ENCODE assay signal across 12 cellular contexts in the genomic region with DNA sequence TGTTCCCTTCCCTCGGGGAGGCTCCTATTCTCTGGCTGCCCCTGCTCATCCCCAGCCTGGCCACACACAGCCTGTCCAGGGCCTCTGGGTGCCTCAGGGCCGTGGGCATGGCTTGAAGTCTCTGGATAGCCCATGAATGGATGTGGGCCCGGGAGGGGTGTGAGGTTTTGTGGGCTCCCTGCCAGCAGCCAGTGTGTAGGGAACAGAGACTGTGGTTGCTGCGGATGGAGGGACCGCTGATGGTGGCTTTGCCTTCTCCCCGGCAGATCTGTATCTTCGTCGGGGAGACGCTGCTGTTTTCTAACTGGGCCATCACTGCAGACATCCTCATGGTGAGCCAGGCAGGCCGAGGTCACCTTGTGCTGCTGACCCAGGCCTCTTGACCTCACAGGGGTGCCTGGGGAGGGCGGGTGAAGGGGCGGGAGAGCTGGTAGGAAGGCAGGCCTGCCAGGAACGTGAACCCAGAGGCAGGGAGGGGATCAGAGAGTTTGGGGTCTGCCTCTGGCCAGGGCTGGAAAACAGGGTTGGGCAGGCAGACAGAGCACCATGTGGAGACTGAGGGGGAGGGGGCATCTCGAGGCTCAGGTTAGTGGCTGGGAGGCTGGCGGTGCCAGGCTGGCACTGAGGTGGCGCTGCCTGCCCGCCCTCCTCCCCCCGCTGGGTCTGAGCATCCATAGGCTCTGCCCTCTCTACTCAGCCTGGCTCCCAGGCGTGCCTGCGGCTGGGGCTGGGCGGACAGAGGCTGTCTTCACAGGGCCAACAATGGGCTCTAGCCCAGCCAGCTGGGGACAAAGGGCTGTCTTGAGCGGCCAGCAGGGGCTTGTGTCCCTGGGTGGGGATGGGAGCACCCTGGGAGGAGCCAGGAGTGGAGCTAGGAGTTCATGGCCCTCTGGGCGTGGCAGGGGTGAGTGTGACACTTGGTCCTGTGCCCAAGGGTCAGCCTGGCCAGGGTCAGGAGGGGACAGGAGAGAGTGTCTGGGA. TPM values are rescaled to one million over a fixed set of nuclear protein-coding genes. Genes with fewer than 3 reads are reported as not detected.
DNase-seq lines count a peak whose midpoint lies in the region; ATAC-seq and TF ChIP-seq lines count a peak whose summit lies in the region.
"Had no signal": no experiment of that assay in that cellular context is flagged by ENCODE, and none has a peak within 500 bp of the region (broad histone marks: within the 10 kb centered on the region; RNA-seq: fewer than 3 reads in every experiment).

No MANE protein-coding gene starts in this region.

- no peak overlapping the region for H3K27ac ChIP-seq in VCaP
- H3K27ac ChIP-seq in left lung: peak overlapping the region; percentile 7 to 61
- H3K27ac ChIP-seq in suprapubic skin: peak overlapping the region; percentile 70
- H3K27ac ChIP-seq in CD8-positive, alpha-beta memory T cell (ENCODE audit: low read depth, low read length): no peak overlapping the region

- H3K4me1 ChIP-seq in left lung (peaks cover 10 to 85% of the 10 kb centered on the region in 2 donors), suprapubic skin (peaks cover 61% of the 10 kb centered on the region)
- H3K4me1 ChIP-seq in CD8-positive, alpha-beta memory T cell (ENCODE audit: insufficient read depth, low read length): no peaks in the 10 kb centered on the region

- TF ChIP-seq CTCF in VCaP (conservative IDR thresholded peaks at IDR 0.05) (0 out of 2 replicates have a peak, but pooled peaks have one; percentile 6), left lung (IDR thresholded peaks at IDR 0.05) (peak in 1 of 2 donors; percentile 12), suprapubic skin (IDR thresholded peaks at IDR 0.05) (no peak)

- 44% methylated on average over 5 of the region's 23 CpGs for WGBS in suprapubic skin

- CTCF ChIA-PET in CD8-positive, alpha-beta memory T cell (lab: Charles Lee): no interaction called here

- H3K27me3 ChIP-seq in left lung: no peaks in the 10 kb centered on the region
- H3K27me3 ChIP-seq in suprapubic skin: no peaks in the 10 kb centered on the region
- H3K27me3 ChIP-seq in CD8-positive, alpha-beta memory T cell (ENCODE audit: insufficient read depth, low read length, poor library complexity, severe bottlenecking): no peaks in the 10 kb centered on the region

- H3K4me1 Mint-ChIP-seq in activated T-cell treated with anti-CD3 and anti-CD28 coated beads, Interleukin-2, amount 50 U/mL, for 24 hours (ENCODE audit: low read depth): peaks cover 2% of the 10 kb centered on the region
- peaks cover 0 to 9% (median 2%) of the 10 kb centered on the region in 3 donors for H3K4me1 Mint-ChIP-seq in CD8-positive, alpha-beta memory T cell

- peaks cover 21% of the 10 kb centered on the region for H3K36me3 Mint-ChIP-seq in activated T-cell treated with anti-CD3 and anti-CD28 coated beads, Interleukin-2, amount 50 U/mL, for 24 hours (ENCODE audit: low read depth)
- peaks cover 0 to 12% (median 0%) of the 10 kb centered on the region in 3 donors for H3K36me3 Mint-ChIP-seq in CD8-positive, alpha-beta memory T cell
- H3K36me3 Mint-ChIP-seq: memory B cell had no signal

- intact Hi-C loops in left lung (cut with DNase I): no loop called here

- H3K4me3 Mint-ChIP-seq in activated T-cell treated with anti-CD3 and anti-CD28 coated beads, Interleukin-2, amount 50 U/mL, for 24 hours: no peak overlapping the region
- no peak overlapping the region for H3K4me3 Mint-ChIP-seq in CD8-positive, alpha-beta memory T cell
- H3K4me3 Mint-ChIP-seq: CD8-positive, alpha-beta T cell; memory B cell had no signal

- H3K9me3 ChIP-seq in left lung: no peaks in the 10 kb centered on the region
- no peaks in the 10 kb centered on the region for H3K9me3 ChIP-seq in suprapubic skin
- H3K9me3 ChIP-seq in CD8-positive, alpha-beta memory T cell (ENCODE audit: low read length): no peaks in the 10 kb centered on the region

- TF ChIP-seq EP300 in suprapubic skin (IDR thresholded peaks at IDR 0.05): no peak

- peak; percentile 3 for ATAC-seq in left lung
- ATAC-seq: CD8-positive, alpha-beta T cell had no signal

- H3K27me3 Mint-ChIP-seq in activated T-cell treated with anti-CD3 and anti-CD28 coated beads, Interleukin-2, amount 50 U/mL, for 24 hours: peaks cover 4% of the 10 kb centered on the region
- H3K27me3 Mint-ChIP-seq in CD8-positive, alpha-beta memory T cell: peaks cover 0 to 1% of the 10 kb centered on the region in 2 donors

- H3K27ac Mint-ChIP-seq in activated T-cell treated with anti-CD3 and anti-CD28 coated beads, Interleukin-2, amount 50 U/mL, for 24 hours: peak overlapping the region; percentile 79
- H3K27ac Mint-ChIP-seq in CD8-positive, alpha-beta memory T cell: peak overlapping the region in 2 of 8 donors; percentile 37 to 84
- H3K27ac Mint-ChIP-seq: CD8-positive, alpha-beta T cell; memory B cell had no signal

- no peak for TF ChIP-seq POLR2A in suprapubic skin (IDR thresholded peaks at IDR 0.05)

- H3K36me3 ChIP-seq in left lung (peaks cover 0 to 25% of the 10 kb centered on the region in 2 donors), suprapubic skin (peaks cover 11% of the 10 kb centered on the region)
- H3K36me3 ChIP-seq in CD8-positive, alpha-beta memory T cell (ENCODE audit: insufficient read depth, low read length): no peaks in the 10 kb centered on the region

- H3K9me3 Mint-ChIP-seq in activated T-cell treated with anti-CD3 and anti-CD28 coated beads, Interleukin-2, amount 50 U/mL, for 24 hours: no peaks in the 10 kb centered on the region
- no peaks in the 10 kb centered on the region for H3K9me3 Mint-ChIP-seq in CD8-positive, alpha-beta memory T cell
- H3K9me3 Mint-ChIP-seq: CD8-positive, alpha-beta T cell; memory B cell had no signal

- POLR2A ChIA-PET in CD8-positive, alpha-beta memory T cell (lab: Charles Lee): interaction anchor here (0.5 kb wide), 1 partner anchor 502 kb away, joined by 3 read pairs; no protein-coding TSS in a partner anchor

- H3K4me3 ChIP-seq in left lung (no peak overlapping the region), suprapubic skin (no peak overlapping the region)
- H3K4me3 ChIP-seq in CD8-positive, alpha-beta memory T cell (ENCODE audit: low read length): no peak overlapping the region

- DNase-seq in activated T-cell treated with anti-CD3 and anti-CD28 coated beads, Interleukin-2, amount 50 U/mL, for 24 hours: peak; percentile 47
- no peak for DNase-seq in activated T-cell treated with anti-CD3 and anti-CD28 coated beads, Interleukin-2, amount 50 U/mL, for 1 hour
- DNase-seq in left lung: no peak
- no peak for DNase-seq in suprapubic skin (ENCODE audit: low spot score in 2 of 2)
- no peak for DNase-seq in CD8-positive, alpha-beta memory T cell
- DNase-seq in NCI-H524 treated with DMSO at 0.1 percent for 48 hours (lab: John Stamatoyannopoulos, UW): no peak
- no peak for DNase-seq in SHP77 treated with DMSO at 0.1 percent for 48 hours (lab: John Stamatoyannopoulos, UW)
- DNase-seq: cortex of kidney, MM.1S had no signal

RNA-seq across cellular contexts. Expression of gene MYBBP1A, which starts 21.4 kb away (rescaled TPM):
- total RNA-seq in left lung (10 to 100 TPM; 34.7 to 53.8 TPM), suprapubic skin (100 to 1,000 TPM in 1 of 4 donors, 10 to 100 TPM in 3; 73.4 to 127 (median 83.8) TPM)
- total RNA-seq in CD8-positive, alpha-beta memory T cell: 100 to 1,000 TPM; 148 to 157 TPM
- 34.1 TPM for polyA plus RNA-seq in CD8-positive, alpha-beta memory T cell

RNA-seq across cellular contexts. Expression of gene GGT6, which starts 26.6 kb away (rescaled TPM):
- total RNA-seq in left lung (10 to 100 TPM in 1 of 2 donors, 1 to 10 TPM in 1; 1.8 to 17.4 TPM), suprapubic skin (100 to 1,000 TPM in 3 of 4 donors, 10 to 100 TPM in 1; 64.6 to 187 (median 134) TPM)
- not detected for total RNA-seq in CD8-positive, alpha-beta memory T cell
- not detected for polyA plus RNA-seq in CD8-positive, alpha-beta memory T cell
- total RNA-seq: CD8-positive, alpha-beta T cell had no signal

RNA-seq across cellular contexts. Expression of gene SPNS2, which starts 35.1 kb away (rescaled TPM):
- total RNA-seq in left lung: 10 to 100 TPM; 36.7 to 52.4 TPM
- total RNA-seq in suprapubic skin: 10 to 100 TPM; 25.1 to 76.3 (median 49.6) TPM
- total RNA-seq in CD8-positive, alpha-beta memory T cell: under 1 TPM; 0.49 to 0.50 TPM
- polyA plus RNA-seq in CD8-positive, alpha-beta memory T cell: 0.10 TPM

RNA-seq across cellular contexts. Expression of gene SMTNL2, which starts 50.5 kb away (rescaled TPM):
- 1 to 10 TPM; 5.5 to 5.7 TPM for total RNA-seq in left lung
- total RNA-seq in suprapubic skin: 1 to 10 TPM in 1 of 4 donors, under 1 TPM in 2, not detected in 1; 0.64 to 1.3 (median 0.81) TPM
- not detected for total RNA-seq in CD8-positive, alpha-beta memory T cell
- polyA plus RNA-seq in CD8-positive, alpha-beta memory T cell: not detected
- total RNA-seq: CD8-positive, alpha-beta T cell had no signal

Comparison
In these comparisons a context has a peak if more than half of its experiments do, and no peak if none do; other contexts are left out.
1. H3K27ac ChIP-seq: peak in left lung (2 of 2) and suprapubic skin (single experiment); none in VCaP (single experiment) and CD8-positive, alpha-beta memory T cell (single experiment).
2. RNA of gene SPNS2, which starts 35.1 kb away (total RNA-seq): 36.7 to 52.4 TPM in left lung and 25.1 to 76.3 TPM in suprapubic skin; 0.49 to 0.50 TPM in CD8-positive, alpha-beta memory T cell; every median in the first group is over 10 times any median in the second.